29 cellular contexts compared by ENCODE assay signal in the genomic region with DNA sequence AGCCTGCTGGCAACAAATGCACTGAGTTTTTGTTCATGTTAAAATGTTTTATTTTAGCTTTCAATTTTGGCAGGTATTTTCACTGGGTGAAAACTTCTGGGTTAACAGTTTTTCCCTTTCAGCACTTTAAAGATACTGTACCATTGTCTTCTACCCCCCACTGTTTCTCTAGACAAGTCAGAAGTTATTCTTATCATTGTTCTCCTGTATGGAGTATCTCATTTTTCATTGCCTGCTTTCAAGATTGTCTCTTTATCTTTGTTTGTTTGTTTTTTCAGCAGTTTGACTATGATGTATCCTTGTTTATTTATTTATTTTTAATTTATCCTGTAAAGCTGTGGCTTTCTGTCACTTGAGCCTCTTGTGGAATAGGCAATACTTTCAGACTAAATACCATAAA.
DNase-seq lines count a peak whose midpoint lies in the region; ATAC-seq, FAIRE-seq and TF ChIP-seq lines count a peak whose summit lies in the region.
"Had no signal": no experiment of that assay in that cellular context is flagged by ENCODE, and none has a peak within 500 bp of the region (broad histone marks: within the 10 kb centered on the region; RNA-seq: fewer than 3 reads in every experiment).

No MANE protein-coding gene starts in this region.

- POLR2A ChIA-PET in HEK293 (lab: Yijun Ruan, JAX), result no interaction called here
- POLR2A ChIA-PET in WTC11 (lab: Charles Lee), result no interaction called here

- H3K36me3 ChIP-seq in HEK293 (ENCODE audit: control insufficient read depth in 2 of 2, insufficient read depth in 1 of 2, low read length in 2 of 2), result no peaks in the 10 kb centered on the region
- no peaks in the 10 kb centered on the region for H3K36me3 ChIP-seq in ovary
- H3K36me3 ChIP-seq: BE2C, BLaER1 had no signal

- FAIRE-seq in islet of Langerhans (lab: Jason Lieb, UNC), result peak; percentile 30
- FAIRE-seq: A204.1, GM12878, GM12892, GM18507 had no signal

- H3K4me1 ChIP-seq in HEK293 (ENCODE audit: control insufficient read depth, insufficient read depth, low read length) (no peaks in the 10 kb centered on the region), ovary (ENCODE audit: insufficient read depth) (no peaks in the 10 kb centered on the region)
- H3K4me1 ChIP-seq: BE2C, BLaER1 had no signal

- H3K9me3 ChIP-seq in HEK293 (ENCODE audit: control insufficient read depth, insufficient read depth, low read depth, low read length) (no peaks in the 10 kb centered on the region), ovary (no peaks in the 10 kb centered on the region)
- H3K9me3 ChIP-seq: BE2C had no signal

- H3K4me3 ChIP-seq in HEK293 (ENCODE audit: low read depth, low read length), result no peak overlapping the region
- H3K4me3 ChIP-seq in ovary, result no peak overlapping the region
- H3K4me3 ChIP-seq: BLaER1, GM12878 had no signal

- peak overlapping the region; percentile 55 for H3K27ac Mint-ChIP-seq in T-helper 1 cell treated with Interleukin-12 subunit alpha and Interleukin-12 subunit beta and Interleukin-4 antibody, amounts not matched to agents 30 μg/mL and 1 μg/mL, for 36 hours
- no peak overlapping the region for H3K27ac Mint-ChIP-seq in WTC11
- H3K27ac Mint-ChIP-seq: CD4-positive, alpha-beta memory T cell; CD4-positive, CD25-positive, alpha-beta regulatory T cell; CD8-positive, alpha-beta memory T cell had no signal

- CTCF ChIA-PET in HEK293 (lab: Yijun Ruan, JAX) (interaction anchor here (0.5 kb wide), 1 partner anchor 211 kb away, joined by 4 read pairs; no protein-coding TSS in a partner anchor), WTC11 (lab: Charles Lee) (no interaction called here)

- TF ChIP-seq POLR2A in ovary (IDR thresholded peaks at IDR 0.05), result no peak

- peaks cover 4% of the 10 kb centered on the region for H3K9me3 Mint-ChIP-seq in T-helper 1 cell treated with Interleukin-12 subunit alpha and Interleukin-12 subunit beta and Interleukin-4 antibody, amounts not matched to agents 30 μg/mL and 1 μg/mL, for 36 hours
- H3K9me3 Mint-ChIP-seq in WTC11, result peaks cover 49% of the 10 kb centered on the region

- H3K36me3 Mint-ChIP-seq in T-helper 1 cell treated with Interleukin-12 subunit alpha and Interleukin-12 subunit beta and Interleukin-4 antibody, amounts not matched to agents 30 μg/mL and 1 μg/mL, for 36 hours (ENCODE audit: low read depth), result no peaks in the 10 kb centered on the region
- H3K36me3 Mint-ChIP-seq in WTC11, result peaks cover 18% of the 10 kb centered on the region
- H3K36me3 Mint-ChIP-seq: CD14-positive monocyte; CD4-positive, alpha-beta memory T cell; CD4-positive, CD25-positive, alpha-beta regulatory T cell had no signal

- TF ChIP-seq CTCF in HEK293 (tag by site-specific recombination; IDR thresholded peaks at IDR 0.05), result no peak
- TF ChIP-seq CTCF in WTC11 (IDR thresholded peaks at IDR 0.05), result no peak
- no peak for TF ChIP-seq CTCF in ovary (IDR thresholded peaks at IDR 0.05)

- peaks cover 19% of the 10 kb centered on the region for H3K27me3 Mint-ChIP-seq in T-helper 1 cell treated with Interleukin-12 subunit alpha and Interleukin-12 subunit beta and Interleukin-4 antibody, amounts not matched to agents 30 μg/mL and 1 μg/mL, for 36 hours (ENCODE audit: low read depth)
- H3K27me3 Mint-ChIP-seq in WTC11 (ENCODE audit: low read depth), result no peaks in the 10 kb centered on the region; the same call in 1 of the 2 replicates

- intact Hi-C loops in ovary (cut with DNase I), result no loop called here

- ATAC-seq in WTC11 (no peak), HG03520 (IDR thresholded peaks at IDR 0.05; ENCODE audit: unreplicated experiment) (no peak), GM21825 (IDR thresholded peaks at IDR 0.05; ENCODE audit: unreplicated experiment) (no peak)
- ATAC-seq: GM12878 had no signal

- no peaks in the 10 kb centered on the region for H3K4me1 Mint-ChIP-seq in T-helper 1 cell treated with Interleukin-12 subunit alpha and Interleukin-12 subunit beta and Interleukin-4 antibody, amounts not matched to agents 30 μg/mL and 1 μg/mL, for 36 hours (ENCODE audit: low read depth)
- H3K4me1 Mint-ChIP-seq in WTC11, result no peaks in the 10 kb centered on the region
- H3K4me1 Mint-ChIP-seq: CD14-positive monocyte; CD4-positive, alpha-beta memory T cell; CD4-positive, CD25-positive, alpha-beta regulatory T cell; CD8-positive, alpha-beta memory T cell had no signal

- no peak overlapping the region for H3K4me3 Mint-ChIP-seq in T-helper 1 cell treated with Interleukin-12 subunit alpha and Interleukin-12 subunit beta and Interleukin-4 antibody, amounts not matched to agents 30 μg/mL and 1 μg/mL, for 36 hours
- H3K4me3 Mint-ChIP-seq in WTC11, result no peak overlapping the region
- H3K4me3 Mint-ChIP-seq: CD14-positive monocyte; CD4-positive, alpha-beta memory T cell; CD4-positive, CD25-positive, alpha-beta regulatory T cell; CD8-positive, alpha-beta memory T cell had no signal

- no peak overlapping the region for H3K27ac ChIP-seq in HEK293 (ENCODE audit: extremely low read depth, low read depth, low read length)
- no peak overlapping the region for H3K27ac ChIP-seq in ovary
- H3K27ac ChIP-seq: BLaER1 had no signal

- no peak for TF ChIP-seq EP300 in ovary (IDR thresholded peaks at IDR 0.05)

- DNase-seq in T-helper 1 cell, result no peak
- DNase-seq in WTC11 (ENCODE audit: low spot score), result no peak
- DNase-seq in ovary, result no peak
- DNase-seq: 8988T; ACHN; BE2C; C1 segment of cervical spinal cord; CD4-positive, alpha-beta memory T cell; CD4-positive, CD25-positive, alpha-beta regulatory T cell; CD8-positive, alpha-beta memory T cell; COR-L47; DMS 273 treated with DMSO at 0.1 percent for 48 hours; DMS153; DMS53; DMS79; DND-41; EL; GDM1 had no signal

- no peaks in the 10 kb centered on the region for H3K27me3 ChIP-seq in ovary
- H3K27me3 ChIP-seq: BE2C, BLaER1 had no signal

TF ChIP-seq in HEK293, 187 proteins besides CTCF, POLR2A, EP300 and RAD21:
- no peak for TF ChIP-seq ZBTB21 (tag by site-specific recombination; IDR thresholded peaks at IDR 0.05)
- no peak for TF ChIP-seq ZNF10 (tag by site-specific recombination; IDR thresholded peaks at IDR 0.05)
- TF ChIP-seq ZFP3 (tag by site-specific recombination; IDR thresholded peaks at IDR 0.05; ENCODE audit: low read depth), result no peak
- peak; percentile 84 for TF ChIP-seq TRIM28 (IDR thresholded peaks at IDR 0.05; ENCODE audit: borderline replicate concordance, low read length)
- TF ChIP-seq YY2 (tag by site-specific recombination; IDR thresholded peaks at IDR 0.05), result no peak
- TF ChIP-seq SETDB1 (IDR thresholded peaks at IDR 0.05; ENCODE audit: insufficient read length, low read length), result peak; percentile 82

TF ChIP-seq in WTC11, 78 proteins besides CTCF, POLR2A, EP300 and RAD21:
- TF ChIP-seq ZNF317 (CRISPR knock-in tag; IDR thresholded peaks at IDR 0.05; ENCODE audit: borderline replicate concordance, low read depth) (peak; percentile 81; the same call in 1 of the 2 replicates), ZMAT4 (CRISPR knock-in tag; IDR thresholded peaks at IDR 0.05) (no peak)
